In genomic region chr16:16033208-16033717, GRCh38 we compare ENCODE assay signal across 8 cellular contexts.
A peak's percentile ranks its signal among the peaks of the same experiment; 100 is the strongest.
DNase-seq lines count a peak whose midpoint lies in the region; FAIRE-seq lines count a peak whose summit lies in the region.

No MANE protein-coding gene starts in this region.

- peaks cover 25% of the 10 kb centered on the region for H3K4me1 Mint-ChIP-seq in activated T-helper 2 cell treated with anti-CD3 and anti-CD28 coated beads, Interferon-gamma antibody, Interleukin-2, Interleukin-4, amounts not matched to agents 10 μg/mL and 5 μg/mL and 100 μg/mL, durations not matched to agents 14 hours and 24 hours and 36 hours (ENCODE audit: low read depth)

- H3K4me1 ChIP-seq in small intestine (ENCODE audit: control insufficient read depth in 2 of 2, insufficient read depth in 1 of 2, low read depth in 1 of 2, low read length in 1 of 2) = peaks cover 0 to 3% of the 10 kb centered on the region in 2 donors

- no peaks in the 10 kb centered on the region for H3K9me3 ChIP-seq in small intestine (ENCODE audit: control insufficient read depth, low read depth)

- WGBS in small intestine, 3 donors = 48 to 71% (median 67%) methylated on average over 9 of the region's 9 CpGs

- peak overlapping the region; percentile 73 for H3K27ac Mint-ChIP-seq in activated T-helper 2 cell treated with anti-CD3 and anti-CD28 coated beads, Interferon-gamma antibody, Interleukin-2, Interleukin-4, amounts not matched to agents 10 μg/mL and 5 μg/mL and 100 μg/mL, durations not matched to agents 14 hours and 24 hours and 36 hours

- H3K9me3 Mint-ChIP-seq in activated T-helper 2 cell treated with anti-CD3 and anti-CD28 coated beads, Interferon-gamma antibody, Interleukin-2, Interleukin-4, amounts not matched to agents 10 μg/mL and 5 μg/mL and 100 μg/mL, durations not matched to agents 14 hours and 24 hours and 36 hours = no peaks in the 10 kb centered on the region

- H3K4me3 ChIP-seq in small intestine (ENCODE audit: low read depth in 1 of 2, low read length in 2 of 2) = no peak overlapping the region

- H3K36me3 Mint-ChIP-seq in activated T-helper 2 cell treated with anti-CD3 and anti-CD28 coated beads, Interferon-gamma antibody, Interleukin-2, Interleukin-4, amounts not matched to agents 10 μg/mL and 5 μg/mL and 100 μg/mL, durations not matched to agents 14 hours and 24 hours and 36 hours (ENCODE audit: low read depth) = peaks cover 67% of the 10 kb centered on the region

- H3K27me3 Mint-ChIP-seq in activated T-helper 2 cell treated with anti-CD3 and anti-CD28 coated beads, Interferon-gamma antibody, Interleukin-2, Interleukin-4, amounts not matched to agents 10 μg/mL and 5 μg/mL and 100 μg/mL, durations not matched to agents 14 hours and 24 hours and 36 hours (ENCODE audit: low read depth) = no peaks in the 10 kb centered on the region

- no peak for FAIRE-seq in small intestine (lab: Jason Lieb, UNC)

- H3K36me3 ChIP-seq in small intestine (ENCODE audit: control insufficient read depth in 2 of 2, insufficient read depth in 2 of 2, low read length in 2 of 2) = peaks cover 7 to 8% of the 10 kb centered on the region in 2 donors

- H3K27ac ChIP-seq in small intestine (ENCODE audit: low read depth in 1 of 2, low read length in 1 of 2) = peak overlapping the region in 1 of 2 donors; percentile 24

- DNase-seq in activated T-cell treated with anti-CD3 and anti-CD28 coated beads for 24 hours (ENCODE audit: low read depth) (peak; percentile 1), activated T-cell treated with anti-CD3 and anti-CD28 coated beads for 4 hours (no peak), MV-4-11 (lab: John Stamatoyannopoulos, UW) (peak; percentile 22), small intestine (peak; percentile 51), GM03348 (ENCODE audit: low spot score) (no peak), NCI-H510A treated with DMSO at 0.1 percent for 48 hours (lab: John Stamatoyannopoulos, UW) (no peak), HUDEP-2 (lab: John Stamatoyannopoulos, UW; ENCODE audit: unreplicated experiment in 76 of 76) (no peak)
- peak; percentile 19 for DNase-seq in activated T-helper 2 cell treated with anti-CD3 and anti-CD28 coated beads, Interferon-gamma antibody, Interleukin-2, Interleukin-4, amounts not matched to agents 10 μg/mL and 5 μg/mL and 100 μg/mL, durations not matched to agents 14 hours and 24 hours and 36 hours (ENCODE audit: low spot score)

- intact Hi-C loops in activated T-helper 2 cell treated with anti-CD3 and anti-CD28 coated beads, Interferon-gamma antibody, Interleukin-2, Interleukin-4, amounts not matched to agents 10 μg/mL and 5 μg/mL and 100 μg/mL, durations not matched to agents 14 hours and 24 hours and 36 hours (cut with micrococcal nuclease) = loop anchor here (5.0 kb wide), 1 partner anchor 146 kb away; the partner anchor contains the start of gene CEP20

- H3K4me3 Mint-ChIP-seq in activated T-helper 2 cell treated with anti-CD3 and anti-CD28 coated beads, Interferon-gamma antibody, Interleukin-2, Interleukin-4, amounts not matched to agents 10 μg/mL and 5 μg/mL and 100 μg/mL, durations not matched to agents 14 hours and 24 hours and 36 hours (ENCODE audit: low read depth) = no peak overlapping the region

- H3K27me3 ChIP-seq in small intestine (ENCODE audit: control insufficient read depth in 2 of 2, insufficient read depth in 2 of 2, low read length in 2 of 2) = no peaks in the 10 kb centered on the region

Comparison
In these comparisons a context has a peak if more than half of its experiments do, and no peak if none do; other contexts are left out.
1. DNase-seq: peak in activated T-cell treated with anti-CD3 and anti-CD28 coated beads for 24 hours (single experiment), MV-4-11 (single experiment), activated T-helper 2 cell treated with anti-CD3 and anti-CD28 coated beads, Interferon-gamma antibody, Interleukin-2, Interleukin-4, amounts not matched to agents 10 μg/mL and 5 μg/mL and 100 μg/mL, durations not matched to agents 14 hours and 24 hours and 36 hours (single experiment) and small intestine (single experiment); none in activated T-cell treated with anti-CD3 and anti-CD28 coated beads for 4 hours (single experiment), GM03348 (single experiment), NCI-H510A treated with DMSO at 0.1 percent for 48 hours (single experiment) and HUDEP-2 (0 of 76).